Comparison of ENCODE assay signal across 8 cellular contexts in the genomic region with DNA sequence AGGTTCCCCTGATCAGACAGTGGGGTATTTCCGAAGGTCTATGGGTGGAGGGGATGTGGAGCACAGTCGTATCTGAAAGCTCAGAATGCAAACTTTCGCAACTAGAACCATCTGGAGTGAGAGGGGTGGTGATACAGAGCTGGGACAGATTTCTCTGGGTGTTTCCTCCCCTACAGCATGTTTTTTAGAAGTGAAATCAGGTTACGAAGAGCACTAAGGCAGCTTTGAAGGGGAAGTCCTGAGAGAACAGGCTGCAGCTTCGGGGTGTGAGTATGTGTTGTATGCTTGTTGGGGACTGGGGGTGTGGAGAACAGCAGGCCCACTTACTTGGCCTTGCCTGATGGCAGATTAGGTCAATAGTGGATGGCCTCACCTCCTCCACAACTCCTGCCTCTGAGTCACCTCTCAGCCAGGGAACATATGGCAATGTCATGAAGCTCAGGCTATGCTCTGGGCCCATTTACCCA.
DNase-seq lines count a peak whose midpoint lies in the region; ATAC-seq and TF ChIP-seq lines count a peak whose summit lies in the region.
"Had no signal": no experiment of that assay in that cellular context is flagged by ENCODE, and none has a peak within 500 bp of the region (broad histone marks: within the 10 kb centered on the region; RNA-seq: fewer than 3 reads in every experiment).

No MANE protein-coding gene starts in this region.

- peak; percentile 35 for ATAC-seq in HG02981 (IDR thresholded peaks at IDR 0.05; ENCODE audit: unreplicated experiment)

- no peaks in the 10 kb centered on the region for H3K9me3 ChIP-seq in BE2C

- H3K4me1 ChIP-seq in BE2C, result no peaks in the 10 kb centered on the region

- no peaks in the 10 kb centered on the region for H3K27me3 Mint-ChIP-seq in activated CD4-positive, alpha-beta memory T cell treated with anti-CD3 and anti-CD28 coated beads, Interleukin-2, amount 10 ng/mL, durations not matched to agents 7 days and 5 days

- peak overlapping the region; percentile 56 for H3K4me3 Mint-ChIP-seq in activated CD4-positive, alpha-beta memory T cell treated with anti-CD3 and anti-CD28 coated beads, Interleukin-2, amount 10 ng/mL, durations not matched to agents 7 days and 5 days

- H3K4me3 ChIP-seq in BE2C (ENCODE audit: low read depth, low read length), result no peak overlapping the region
- H3K4me3 ChIP-seq: SK-N-MC had no signal

- H3K27me3 ChIP-seq in BE2C, result peaks cover 14% of the 10 kb centered on the region

- CTCF ChIA-PET in activated CD4-positive, alpha-beta memory T cell treated with anti-CD3 and anti-CD28 coated beads, Interleukin-2, amount 10 ng/mL, durations not matched to agents 7 days and 5 days (lab: Charles Lee), result interaction anchor here (1.2 to 11.7 kb wide), 7 partner anchors 12 to 110 kb away, joined by 3 to 139 read pairs (median 18); partner anchors contain the start of gene RASGRP1

- DNase-seq in activated CD4-positive, alpha-beta memory T cell treated with anti-CD3 and anti-CD28 coated beads, Interleukin-2, amount 10 ng/mL, durations not matched to agents 7 days and 5 days, result peak; percentile 52
- peak; percentile 69 for DNase-seq in stimulated activated CD8-positive, alpha-beta memory T cell treated with anti-CD3 and anti-CD28 coated beads, Interleukin-4, amount 100 ng/mL, for 48 hours
- DNase-seq in NCI-H1092 treated with DMSO at 0.1 percent for 48 hours (lab: John Stamatoyannopoulos, UW) (no peak), erythroblast (lab: John Stamatoyannopoulos, UW) (no peak), BE2C (no peak)

- POLR2A ChIA-PET in activated CD4-positive, alpha-beta memory T cell treated with anti-CD3 and anti-CD28 coated beads, Interleukin-2, amount 10 ng/mL, durations not matched to agents 7 days and 5 days (lab: Charles Lee), result interaction anchor here (0.9 to 22.7 kb wide), 10 partner anchors 9 to 952 kb away, joined by 4 to 497 read pairs (median 32); partner anchors contain the start of gene RASGRP1

- peaks cover 17% of the 10 kb centered on the region for H3K36me3 Mint-ChIP-seq in activated CD4-positive, alpha-beta memory T cell treated with anti-CD3 and anti-CD28 coated beads, Interleukin-2, amount 10 ng/mL, durations not matched to agents 7 days and 5 days (ENCODE audit: low read depth)

- H3K4me1 Mint-ChIP-seq in activated CD4-positive, alpha-beta memory T cell treated with anti-CD3 and anti-CD28 coated beads, Interleukin-2, amount 10 ng/mL, durations not matched to agents 7 days and 5 days, result peaks cover 82% of the 10 kb centered on the region

- TF ChIP-seq POLR2A in GM19193 (IDR thresholded peaks at IDR 0.05; ENCODE audit: extremely low read depth, insufficient read depth, insufficient read length) (peak; percentile 52), erythroblast (IDR thresholded peaks at IDR 0.05; ENCODE audit: low read length) (no peak)

- no peaks in the 10 kb centered on the region for H3K9me3 Mint-ChIP-seq in activated CD4-positive, alpha-beta memory T cell treated with anti-CD3 and anti-CD28 coated beads, Interleukin-2, amount 10 ng/mL, durations not matched to agents 7 days and 5 days

- no peak for TF ChIP-seq CTCF in BE2C (IDR thresholded peaks at IDR 0.05; ENCODE audit: low read depth, low read length)

- peak overlapping the region; percentile 97 for H3K27ac Mint-ChIP-seq in activated CD4-positive, alpha-beta memory T cell treated with anti-CD3 and anti-CD28 coated beads, Interleukin-2, amount 10 ng/mL, durations not matched to agents 7 days and 5 days

- no peaks in the 10 kb centered on the region for H3K36me3 ChIP-seq in BE2C

Comparison
In these comparisons a context has a peak if more than half of its experiments do, and no peak if none do; other contexts are left out.
1. DNase-seq: peak in activated CD4-positive, alpha-beta memory T cell treated with anti-CD3 and anti-CD28 coated beads, Interleukin-2, amount 10 ng/mL, durations not matched to agents 7 days and 5 days (single experiment) and stimulated activated CD8-positive, alpha-beta memory T cell treated with anti-CD3 and anti-CD28 coated beads, Interleukin-4, amount 100 ng/mL, for 48 hours (single experiment); none in NCI-H1092 treated with DMSO at 0.1 percent for 48 hours (single experiment), erythroblast (0 of 2) and BE2C (single experiment).